ENCODE assay signal across 11 cellular contexts in genomic region chr1:208203848-208204609, GRCh38. TPM values are rescaled to one million over a fixed set of nuclear protein-coding genes. Genes with fewer than 3 reads are reported as not detected.
DNase-seq lines count a peak whose midpoint lies in the region; ATAC-seq and TF ChIP-seq lines count a peak whose summit lies in the region.
"Had no signal": no experiment of that assay in that cellular context is flagged by ENCODE, and none has a peak within 500 bp of the region (broad histone marks: within the 10 kb centered on the region; RNA-seq: fewer than 3 reads in every experiment).

No MANE protein-coding gene starts in this region.

- intact Hi-C loops in IMR-90 (cut with micrococcal nuclease): loop anchor here (2.0 kb wide), 1 partner anchor 15 kb away; no protein-coding TSS in a partner anchor

- H3K36me3 ChIP-seq in IMR-90 (ENCODE audit: control insufficient read depth, insufficient read depth, low read length) (no peaks in the 10 kb centered on the region), right atrium auricular region (no peaks in the 10 kb centered on the region), smooth muscle cell (ENCODE audit: low read depth) (no peaks in the 10 kb centered on the region)

- peak overlapping the region; percentile 69; the same call in 1 of the 2 replicates for H2BK20ac ChIP-seq in IMR-90 (ENCODE audit: low read depth, low read length)

- H3F3A ChIP-seq in smooth muscle cell (ENCODE audit: low read depth): peaks cover 13% of the 10 kb centered on the region

- peak overlapping the region in 1 of 2 experiments; percentile 54; a peak in 1 of 4 replicates for H4K8ac ChIP-seq in IMR-90 (ENCODE audit: low read depth in 2 of 2, low read length in 2 of 2)

- no peak overlapping the region for H3K18ac ChIP-seq in IMR-90 (ENCODE audit: low read depth, low read length)

- CTCF ChIA-PET in IMR-90 (lab: Yijun Ruan, JAX): interaction anchor here (0.6 to 1.9 kb wide), 2 partner anchors 19 to 182 kb away, joined by 6 read pairs; no protein-coding TSS in a partner anchor

- DNase-seq in IMR-90 (no peak), right atrium auricular region (ENCODE audit: low spot score) (no peak), smooth muscle cell (lab: John Stamatoyannopoulos, UW; ENCODE audit: unreplicated experiment) (no peak), NCI-H1930 (lab: John Stamatoyannopoulos, UW) (no peak)
- DNase-seq: activated T-cell treated with anti-CD3 and anti-CD28 coated beads, Interleukin-2, amount 50 U/mL, for 1 hour; T-helper 9 cell had no signal

- H3K4me2 ChIP-seq in IMR-90 (ENCODE audit: low read depth, low read length): no peak overlapping the region
- H3K4me2 ChIP-seq in smooth muscle cell: peak overlapping the region; percentile 39

- dilution Hi-C loops in IMR-90 (cut with HindIII; ENCODE audit: low sequenced_read_pairs, unreplicated experiment): no loop called here

- WGBS in IMR-90 (ENCODE audit: extremely low coverage in 2 of 2, insufficient read length in 1 of 2), 2 experiments: no CpG with 5 or more reads among the region's 7 CpGs
- WGBS in smooth muscle cell (ENCODE audit: low lambda C conversion rate): 72% methylated on average over 7 of the region's 7 CpGs

- no peaks in the 10 kb centered on the region for H3K79me2 ChIP-seq in smooth muscle cell (ENCODE audit: low read depth)

- no peak for TF ChIP-seq CTCF in IMR-90 (conservative IDR thresholded peaks at IDR 0.05; ENCODE audit: low read depth, low read length)
- TF ChIP-seq CTCF in right atrium auricular region (IDR thresholded peaks at IDR 0.05): no peak
- TF ChIP-seq CTCF in smooth muscle cell (IDR thresholded peaks at IDR 0.05; ENCODE audit: borderline replicate concordance, insufficient read depth, poor library complexity, severe bottlenecking): no peak

- H2BK15ac ChIP-seq in IMR-90 (ENCODE audit: low read depth, low read length): peak overlapping the region; percentile 89; the same call in 2 of the 3 replicates

- H3K79me1 ChIP-seq in IMR-90 (ENCODE audit: low read depth in 1 of 2, low read length in 2 of 2): peaks cover 0 to 55% of the 10 kb centered on the region in 2 experiments

- no TSS peak for BruUV-seq in IMR-90 (replicated peaks; lab: Mats Ljungman, UMichigan)

- H2BK5ac ChIP-seq in IMR-90 (ENCODE audit: low read depth, low read length, poor library complexity, severe bottlenecking): no peak overlapping the region

- ATAC-seq in IMR-90 (ENCODE audit: low read depth): no peak
- no peak for ATAC-seq in GM21381 (IDR thresholded peaks at IDR 0.05; ENCODE audit: unreplicated experiment)
- ATAC-seq in GM19395 (IDR thresholded peaks at IDR 0.05; ENCODE audit: unreplicated experiment): no peak
- ATAC-seq in HG03135 (IDR thresholded peaks at IDR 0.05; ENCODE audit: unreplicated experiment): no peak

- no peak overlapping the region for H4K5ac ChIP-seq in IMR-90 (ENCODE audit: low read depth, low read length)

- peak overlapping the region; percentile 83 for H3K14ac ChIP-seq in IMR-90 (replicated peaks; ENCODE audit: low read depth, low read length)

- no peak for TF ChIP-seq POLR2A in IMR-90 (IDR thresholded peaks at IDR 0.05; ENCODE audit: low read depth, low read length)

- H2AFZ ChIP-seq in IMR-90 (replicated peaks; ENCODE audit: low read length, poor library complexity) (no peak overlapping the region), smooth muscle cell (ENCODE audit: low read depth) (no peak overlapping the region)

- no peaks in the 10 kb centered on the region for H3K9me3 ChIP-seq in IMR-90 (ENCODE audit: control insufficient read depth, insufficient read depth, low read length)
- H3K9me3 ChIP-seq in right atrium auricular region: no peaks in the 10 kb centered on the region
- H3K9me3 ChIP-seq in smooth muscle cell (replicated peaks; ENCODE audit: low read depth): no peaks in the 10 kb centered on the region
- H3K9me3 ChIP-seq: mucosa of descending colon had no signal

- H3K9me1 ChIP-seq in IMR-90 (ENCODE audit: insufficient read depth, low read length): peaks cover 39% of the 10 kb centered on the region

- H2AK5ac ChIP-seq in IMR-90 (ENCODE audit: low read depth, low read length): peak overlapping the region; percentile 94; the same call in 1 of the 2 replicates

- no peak overlapping the region for H3K4me3 ChIP-seq in IMR-90 (ENCODE audit: insufficient read depth, low read depth, low read length)
- H3K4me3 ChIP-seq in right atrium auricular region: no peak overlapping the region
- H3K4me3 ChIP-seq in smooth muscle cell: no peak overlapping the region
- H3K4me3 ChIP-seq: mucosa of descending colon had no signal

- peak overlapping the region; percentile 84 for H2BK120ac ChIP-seq in IMR-90 (ENCODE audit: low read depth, low read length)

- POLR2A ChIA-PET in IMR-90 (lab: Charles Lee; ENCODE audit: unreplicated experiment): no interaction called here

- peak overlapping the region; percentile 92 for H3K4ac ChIP-seq in IMR-90 (ENCODE audit: low read depth, low read length)

- H4K20me1 ChIP-seq in IMR-90 (ENCODE audit: insufficient read depth, low read length) (no peaks in the 10 kb centered on the region), smooth muscle cell (ENCODE audit: low read depth) (no peaks in the 10 kb centered on the region)

- in situ Hi-C loops in IMR-90 (cut with MboI; ENCODE audit: low sequenced_read_pairs): no loop called here

- peaks cover 23% of the 10 kb centered on the region for H3K4me1 ChIP-seq in IMR-90 (ENCODE audit: control insufficient read depth, insufficient read depth, low read length)
- peaks cover 0 to 84% of the 10 kb centered on the region in 2 donors for H3K4me1 ChIP-seq in right atrium auricular region
- peaks cover 28% of the 10 kb centered on the region for H3K4me1 ChIP-seq in smooth muscle cell (ENCODE audit: low read depth)

- peak overlapping the region; percentile 60 for H2AK9ac ChIP-seq in IMR-90 (replicated peaks; ENCODE audit: low read depth, low read length, poor library complexity)

- H3K9ac ChIP-seq in IMR-90 (ENCODE audit: low read depth, low read length): no peak overlapping the region
- no peak overlapping the region for H3K9ac ChIP-seq in smooth muscle cell (ENCODE audit: low read depth)

- H4K91ac ChIP-seq in IMR-90 (ENCODE audit: insufficient read depth, low read depth, low read length): peak overlapping the region; percentile 24

- no peaks in the 10 kb centered on the region for H3K27me3 ChIP-seq in IMR-90 (ENCODE audit: control insufficient read depth, insufficient read depth, low read length)
- H3K27me3 ChIP-seq in right atrium auricular region: no peaks in the 10 kb centered on the region
- no peaks in the 10 kb centered on the region for H3K27me3 ChIP-seq in smooth muscle cell (ENCODE audit: low read depth)

- H3K56ac ChIP-seq in IMR-90 (ENCODE audit: extremely low read depth, insufficient read depth, low read length): no peak overlapping the region

- peak overlapping the region; percentile 16; the same call in 1 of the 2 replicates for H3K23ac ChIP-seq in IMR-90 (ENCODE audit: low read depth, low read length)

- TF ChIP-seq RAD21 in IMR-90 (IDR thresholded peaks at IDR 0.05; ENCODE audit: low read length): no peak

- H3K27ac ChIP-seq in IMR-90 (ENCODE audit: insufficient read depth, low read length) (no peak overlapping the region), angular gyrus (ENCODE audit: low read depth, low read length) (peak overlapping the region; percentile 0), right atrium auricular region (peak overlapping the region; percentile 66 to 72), smooth muscle cell (ENCODE audit: low read depth) (peak overlapping the region; percentile 72)

TF ChIP-seq in IMR-90, 13 proteins besides CTCF, POLR2A, EP300 and RAD21:
- no peak for TF ChIP-seq SMC3 (IDR thresholded peaks at IDR 0.05; ENCODE audit: low read depth, low read length)
- no peak for TF ChIP-seq NFE2L2 (IDR thresholded peaks at IDR 0.05; ENCODE audit: low read depth, low read length)
- TF ChIP-seq RFX5 (IDR thresholded peaks at IDR 0.05; ENCODE audit: low read depth, low read length): no peak
- TF ChIP-seq MXI1 (IDR thresholded peaks at IDR 0.05; ENCODE audit: borderline replicate concordance, low read depth, low read length): no peak
- TF ChIP-seq MAFK (IDR thresholded peaks at IDR 0.05; ENCODE audit: low read depth, low read length): no peak
- TF ChIP-seq BHLHE40 (IDR thresholded peaks at IDR 0.05; ENCODE audit: low read depth, low read length): no peak
- TF ChIP-seq ELK1 (IDR thresholded peaks at IDR 0.05; ENCODE audit: borderline replicate concordance, low read depth, low read length): no peak
- no peak for TF ChIP-seq CHD1 (IDR thresholded peaks at IDR 0.05; ENCODE audit: low read depth, low read length)
- TF ChIP-seq RCOR1 (IDR thresholded peaks at IDR 0.05; ENCODE audit: insufficient replicate concordance, low read length): no peak
- TF ChIP-seq FOS (IDR thresholded peaks at IDR 0.05; ENCODE audit: low read depth, low read length): no peak
- TF ChIP-seq CEBPB (IDR thresholded peaks at IDR 0.05; ENCODE audit: low read depth, low read length): no peak
- no peak for TF ChIP-seq USF2 (IDR thresholded peaks at IDR 0.05; ENCODE audit: low read depth, low read length)
- TF ChIP-seq MAZ (IDR thresholded peaks at IDR 0.05; ENCODE audit: borderline replicate concordance, low read depth, low read length): no peak

RNA-seq across cellular contexts. Expression of gene PLXNA2, which starts 40.2 kb away (rescaled TPM):
- total RNA-seq in IMR-90 (2012; rRNA removed) (0.56 and 0.72 TPM in 2 replicates), right atrium auricular region (10 to 100 TPM; 10.8 to 23.8 TPM), smooth muscle cell (8.2 and 12.0 TPM in 2 replicates)
- polyA plus RNA-seq in IMR-90 (2012; rRNA removed) (1.1 and 1.2 TPM in 2 replicates), smooth muscle cell (8.7 and 15.7 TPM in 2 replicates)
- polyA plus RNA-seq in IMR-90 (2012; cell fraction: cytosol; rRNA removed): 0.45 and 0.59 TPM in 2 replicates
- polyA plus RNA-seq in IMR-90 (2012; cell fraction: nucleus; rRNA removed; ENCODE audit: low replicate concordance): 3.2 and 3.3 TPM in 2 replicates
